ENCODE assay signal across 8 cellular contexts in genomic region chr15:56243774-56244236, GRCh38. TPM values are rescaled to one million over a fixed set of nuclear protein-coding genes. Genes with fewer than 3 reads are reported as not detected.
DNase-seq lines count a peak whose midpoint lies in the region; ATAC-seq, FAIRE-seq and TF ChIP-seq lines count a peak whose summit lies in the region.

RFX7 (minus strand) TSS chr15:56243879; CDS start chr15:56243285, 594 bp downstream.

- no peaks in the 10 kb centered on the region for H3K27me3 Mint-ChIP-seq in activated B cell treated with CpG ODN at 0.5 μM for 24 hours

- peak within 1 kb of the TSS; percentile 94 for H3K4me2 ChIP-seq in keratinocyte (ENCODE audit: control insufficient read depth, extremely low read depth, insufficient read depth, low read depth, low read length)

- H3K9me1 ChIP-seq in keratinocyte (ENCODE audit: control insufficient read depth, extremely low read depth, insufficient read depth, low read length): no peaks in the 10 kb centered on the region

- H3K36me3 Mint-ChIP-seq in activated B cell treated with CpG ODN at 0.5 μM for 24 hours (ENCODE audit: low read depth): peaks cover 10% of the 10 kb centered on the region

- H3K27ac ChIP-seq in keratinocyte (ENCODE audit: control insufficient read depth, insufficient read depth, low read length): peak within 1 kb of the TSS; percentile 89

- intact Hi-C loops in activated B cell treated with CpG ODN at 0.5 μM for 24 hours (cut with micrococcal nuclease): loop anchor here (2.0 to 10.0 kb wide), 4 partner anchors 139 to 1041 kb away; no protein-coding TSS in a partner anchor

- dilution Hi-C loops in keratinocyte (cut with MboI; ENCODE audit: extremely low pct_ligation_motif_present, low sequenced_read_pairs): no loop called here

- no peaks in the 10 kb centered on the region for H3K9me3 ChIP-seq in keratinocyte (ENCODE audit: control insufficient read depth, low read depth, low read length)

- CTCF ChIA-PET in activated B cell treated with CpG ODN at 0.5 μM for 24 hours (lab: Charles Lee): interaction anchor here (0.9 to 2.9 kb wide), 2 partner anchors 185 to 1463 kb away, joined by 3 to 12 read pairs; partner anchors contain the start of gene POLR2M

- no peaks in the 10 kb centered on the region for H3K9me3 Mint-ChIP-seq in activated B cell treated with CpG ODN at 0.5 μM for 24 hours

- FAIRE-seq in GM12892 (lab: Jason Lieb, UNC) (peak; percentile 94), keratinocyte (lab: Jason Lieb, UNC) (no peak)

- H3K4me3 ChIP-seq in keratinocyte (ENCODE audit: control insufficient read depth in 2 of 3, extremely low read depth in 1 of 3, insufficient read depth in 2 of 3, low read depth in 1 of 3, low read length in 3 of 3): peak within 1 kb of the TSS; percentile 81 to 98 (median 97)

- peaks cover 27% of the 10 kb centered on the region for H3K4me1 ChIP-seq in keratinocyte (ENCODE audit: control insufficient read depth, extremely low read depth, insufficient read depth, low read length)

- H3K4me3 Mint-ChIP-seq in activated B cell treated with CpG ODN at 0.5 μM for 24 hours: peak within 1 kb of the TSS; percentile 89

- TF ChIP-seq CTCF in activated B cell treated with CpG ODN at 0.5 μM for 24 hours (IDR thresholded peaks at IDR 0.05): no peak
- TF ChIP-seq CTCF in keratinocyte (optimal IDR thresholded peaks at IDR 0.05 in 1 of 3, IDR thresholded peaks at IDR 0.05 in 1 of 3, conservative IDR thresholded peaks at IDR 0.05 in 1 of 3; ENCODE audit: extremely low read depth in 1 of 3, insufficient read depth in 2 of 3, low read length in 3 of 3): peak in 1 of 3 experiments; percentile 15

- ATAC-seq in HG02623 (IDR thresholded peaks at IDR 0.05; ENCODE audit: unreplicated experiment) (peak; percentile 39), activated B cell treated with CpG ODN at 0.5 μM for 24 hours (ENCODE audit: low read depth) (peak; percentile 83)

- TF ChIP-seq POLR2A in GM12892 (IDR thresholded peaks at IDR 0.05; ENCODE audit: low read depth, low read length): peak; percentile 47; the same call in 1 of the 2 replicates

- POLR2A ChIA-PET in activated B cell treated with CpG ODN at 0.5 μM for 24 hours (lab: Charles Lee): interaction anchor here (0.8 to 1.4 kb wide), 3 partner anchors 36 to 121 kb away, joined by 3 to 4 read pairs (median 3); partner anchors contain the start of gene TEX9

- H3K27ac Mint-ChIP-seq in activated B cell treated with CpG ODN at 0.5 μM for 24 hours: peak within 1 kb of the TSS; percentile 94

- H3K27me3 ChIP-seq in keratinocyte (ENCODE audit: control insufficient read depth, extremely low read depth, insufficient read depth, low read length): no peaks in the 10 kb centered on the region

- H3K79me2 ChIP-seq in keratinocyte (ENCODE audit: control insufficient read depth, insufficient read depth, low read length): peaks cover 52% of the 10 kb centered on the region

- H3K36me3 ChIP-seq in keratinocyte (ENCODE audit: control insufficient read depth in 2 of 2, extremely low read depth in 1 of 2, insufficient read depth in 2 of 2, low read length in 2 of 2): no peaks in the 10 kb centered on the region

- H3K4me1 Mint-ChIP-seq in activated B cell treated with CpG ODN at 0.5 μM for 24 hours: peaks cover 43% of the 10 kb centered on the region

- H4K20me1 ChIP-seq in keratinocyte (ENCODE audit: control insufficient read depth, extremely low read depth, insufficient read depth, low read length): no peaks in the 10 kb centered on the region

- DNase-seq in GM12892 (ENCODE audit: insufficient read length) (peak; percentile 46), NCI-H2081 (lab: John Stamatoyannopoulos, UW) (peak; percentile 82 to 84), activated B cell treated with CpG ODN at 0.5 μM for 24 hours (peak; percentile 82), keratinocyte (ENCODE audit: low read depth, low spot score) (no peak), NCI-H187 treated with DMSO at 0.1 percent for 48 hours (lab: John Stamatoyannopoulos, UW) (no peak)
- DNase-seq in central memory CD4-positive, alpha-beta T cell: peak; percentile 81
- DNase-seq in stimulated activated CD4-positive, alpha-beta T cell treated with anti-CD3 and anti-CD28 coated beads, Interleukin-12 subunit alpha, Interleukin-12 subunit beta, amount 100 ng/mL, for 4 hours: peak; percentile 73

- H2AFZ ChIP-seq in keratinocyte (ENCODE audit: control insufficient read depth, low read length): peak within 1 kb of the TSS; percentile 96

- H3K9ac ChIP-seq in keratinocyte (ENCODE audit: control insufficient read depth, extremely low read depth, insufficient read depth, low read length): peak within 1 kb of the TSS; percentile 85

RNA-seq across cellular contexts. Expression of gene RFX7, which starts in this region (rescaled TPM):
- 9.4 TPM for polyA plus RNA-seq in GM12892 (2012; ENCODE audit: missing spikeins)
- 24.3 and 27.8 TPM in 2 replicates for total RNA-seq in activated B cell treated with CpG ODN at 0.5 μM for 24 hours
- 9.8 to 16.3 TPM (median 13.6 TPM) in 3 replicates for polyA plus RNA-seq in keratinocyte
- polyA plus RNA-seq in keratinocyte (2011; ENCODE audit: low read depth): 3.4 TPM
- polyA plus RNA-seq in keratinocyte (2011; cell fraction: cytosol; rRNA removed): 6.2 and 10.2 TPM in 2 replicates
- polyA plus RNA-seq in keratinocyte (2011; cell fraction: nucleus; rRNA removed): 43.5 and 51.2 TPM in 2 replicates
- polyA plus RNA-seq in keratinocyte (2012; ENCODE audit: low replicate concordance): 7.5 and 13.8 TPM in 2 replicates
- polyA minus RNA-seq in keratinocyte: 37.1 to 60.8 TPM (median 39.0 TPM) in 3 replicates
- polyA minus RNA-seq in keratinocyte (2011; cell fraction: cytosol; rRNA and poly(A)+ RNA removed): 10.7 TPM
- polyA minus RNA-seq in keratinocyte (2011; cell fraction: nucleus; rRNA and poly(A)+ RNA removed): 25.4 and 56.8 TPM in 2 replicates

Comparison
In these comparisons a context has a peak if more than half of its experiments do, and no peak if none do; other contexts are left out.
1. DNase-seq: peak in GM12892 (single experiment), NCI-H2081 (2 of 2), activated B cell treated with CpG ODN at 0.5 μM for 24 hours (single experiment), central memory CD4-positive, alpha-beta T cell (single experiment) and stimulated activated CD4-positive, alpha-beta T cell treated with anti-CD3 and anti-CD28 coated beads, Interleukin-12 subunit alpha, Interleukin-12 subunit beta, amount 100 ng/mL, for 4 hours (single experiment); none in keratinocyte (single experiment) and NCI-H187 treated with DMSO at 0.1 percent for 48 hours (single experiment).